ENCODE assay signal across 1 cellular context in the genomic region with DNA sequence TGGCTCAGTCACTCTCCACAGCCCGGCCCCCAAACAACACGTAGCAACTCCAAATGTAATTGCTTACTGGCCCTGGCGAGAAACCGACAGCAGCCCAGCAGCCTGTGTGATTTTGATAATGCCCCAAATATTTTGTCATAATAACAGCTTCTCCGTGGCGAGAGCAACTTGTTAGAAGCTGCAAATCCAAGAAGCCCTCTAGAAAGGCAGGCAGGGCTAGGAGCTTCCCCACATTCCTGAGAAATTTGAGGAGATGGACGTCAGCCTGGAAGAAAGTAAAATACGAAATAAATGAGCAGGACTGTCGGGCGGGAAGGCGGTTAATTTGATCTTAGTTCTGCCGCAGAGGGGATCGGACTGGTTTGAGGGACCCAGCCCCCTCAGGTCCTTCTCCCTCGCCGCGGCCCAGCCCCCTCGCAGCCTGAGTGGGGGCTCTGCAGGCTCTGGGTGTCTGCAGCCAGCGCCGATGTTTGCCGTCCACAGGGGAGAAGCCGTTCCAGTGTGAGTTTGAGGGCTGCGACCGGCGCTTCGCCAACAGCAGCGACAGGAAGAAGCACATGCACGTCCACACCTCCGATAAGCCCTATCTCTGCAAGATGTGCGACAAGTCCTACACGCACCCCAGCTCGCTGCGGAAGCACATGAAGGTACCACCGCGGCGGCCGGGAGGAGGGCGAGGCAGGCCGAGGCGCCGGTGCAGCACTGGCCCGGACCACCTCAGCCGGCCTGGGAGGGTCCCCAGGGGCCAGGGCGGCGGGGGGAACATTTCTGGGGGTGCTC.
TF ChIP-seq lines count a peak whose summit lies in the region.

No MANE protein-coding gene starts in this region.

TF ChIP-seq in WTC11, 78 proteins besides CTCF, POLR2A, EP300 and RAD21 (continued from another document):
- TF ChIP-seq, protein P1, sequence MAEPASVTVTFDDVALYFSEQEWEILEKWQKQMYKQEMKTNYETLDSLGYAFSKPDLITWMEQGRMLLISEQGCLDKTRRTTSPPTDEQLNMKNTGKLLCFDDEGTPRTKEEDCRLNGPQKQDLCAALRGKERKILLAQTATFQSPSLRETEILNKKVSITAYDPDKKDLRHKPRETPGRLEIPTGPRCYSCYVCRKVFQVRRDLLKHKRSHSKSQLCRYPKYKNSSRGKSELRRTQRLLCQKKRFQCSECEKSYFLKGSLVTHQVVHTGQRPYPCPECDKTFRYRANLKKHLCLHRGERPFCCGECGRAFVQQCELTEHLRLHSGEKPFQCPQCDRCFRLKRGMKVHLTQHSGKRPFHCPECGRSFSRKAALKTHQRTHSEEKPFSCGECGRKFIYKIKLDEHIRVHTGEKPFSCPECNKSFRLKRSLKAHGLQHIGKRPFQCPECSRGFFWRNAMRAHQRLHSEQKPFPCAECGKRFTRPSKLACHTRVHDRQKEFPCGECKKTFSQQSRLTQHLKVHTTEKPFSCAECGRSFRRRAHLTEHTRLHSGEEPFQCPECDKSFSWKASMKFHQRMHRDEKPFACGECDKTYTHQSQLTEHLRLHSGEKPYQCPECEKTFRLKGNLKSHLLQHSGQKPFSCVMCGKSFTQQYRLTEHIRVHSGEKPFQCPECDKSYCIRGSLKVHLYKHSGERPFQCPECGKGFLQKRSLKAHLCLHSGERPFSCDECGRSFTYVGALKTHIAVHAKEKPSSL (CRISPR knock-in tag; conservative IDR thresholded peaks at IDR 0.05) = no peak
- TF ChIP-seq, protein P2, sequence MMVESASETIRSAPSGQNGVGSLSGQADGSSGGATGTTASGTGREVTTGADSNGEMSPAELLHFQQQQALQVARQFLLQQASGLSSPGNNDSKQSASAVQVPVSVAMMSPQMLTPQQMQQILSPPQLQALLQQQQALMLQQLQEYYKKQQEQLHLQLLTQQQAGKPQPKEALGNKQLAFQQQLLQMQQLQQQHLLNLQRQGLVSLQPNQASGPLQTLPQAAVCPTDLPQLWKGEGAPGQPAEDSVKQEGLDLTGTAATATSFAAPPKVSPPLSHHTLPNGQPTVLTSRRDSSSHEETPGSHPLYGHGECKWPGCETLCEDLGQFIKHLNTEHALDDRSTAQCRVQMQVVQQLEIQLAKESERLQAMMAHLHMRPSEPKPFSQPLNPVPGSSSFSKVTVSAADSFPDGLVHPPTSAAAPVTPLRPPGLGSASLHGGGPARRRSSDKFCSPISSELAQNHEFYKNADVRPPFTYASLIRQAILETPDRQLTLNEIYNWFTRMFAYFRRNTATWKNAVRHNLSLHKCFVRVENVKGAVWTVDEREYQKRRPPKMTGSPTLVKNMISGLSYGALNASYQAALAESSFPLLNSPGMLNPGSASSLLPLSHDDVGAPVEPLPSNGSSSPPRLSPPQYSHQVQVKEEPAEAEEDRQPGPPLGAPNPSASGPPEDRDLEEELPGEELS (CRISPR knock-in tag; IDR thresholded peaks at IDR 0.05) = 0 out of 2 replicates have a peak, but pooled peaks have one; percentile 22
- TF ChIP-seq, protein P3, sequence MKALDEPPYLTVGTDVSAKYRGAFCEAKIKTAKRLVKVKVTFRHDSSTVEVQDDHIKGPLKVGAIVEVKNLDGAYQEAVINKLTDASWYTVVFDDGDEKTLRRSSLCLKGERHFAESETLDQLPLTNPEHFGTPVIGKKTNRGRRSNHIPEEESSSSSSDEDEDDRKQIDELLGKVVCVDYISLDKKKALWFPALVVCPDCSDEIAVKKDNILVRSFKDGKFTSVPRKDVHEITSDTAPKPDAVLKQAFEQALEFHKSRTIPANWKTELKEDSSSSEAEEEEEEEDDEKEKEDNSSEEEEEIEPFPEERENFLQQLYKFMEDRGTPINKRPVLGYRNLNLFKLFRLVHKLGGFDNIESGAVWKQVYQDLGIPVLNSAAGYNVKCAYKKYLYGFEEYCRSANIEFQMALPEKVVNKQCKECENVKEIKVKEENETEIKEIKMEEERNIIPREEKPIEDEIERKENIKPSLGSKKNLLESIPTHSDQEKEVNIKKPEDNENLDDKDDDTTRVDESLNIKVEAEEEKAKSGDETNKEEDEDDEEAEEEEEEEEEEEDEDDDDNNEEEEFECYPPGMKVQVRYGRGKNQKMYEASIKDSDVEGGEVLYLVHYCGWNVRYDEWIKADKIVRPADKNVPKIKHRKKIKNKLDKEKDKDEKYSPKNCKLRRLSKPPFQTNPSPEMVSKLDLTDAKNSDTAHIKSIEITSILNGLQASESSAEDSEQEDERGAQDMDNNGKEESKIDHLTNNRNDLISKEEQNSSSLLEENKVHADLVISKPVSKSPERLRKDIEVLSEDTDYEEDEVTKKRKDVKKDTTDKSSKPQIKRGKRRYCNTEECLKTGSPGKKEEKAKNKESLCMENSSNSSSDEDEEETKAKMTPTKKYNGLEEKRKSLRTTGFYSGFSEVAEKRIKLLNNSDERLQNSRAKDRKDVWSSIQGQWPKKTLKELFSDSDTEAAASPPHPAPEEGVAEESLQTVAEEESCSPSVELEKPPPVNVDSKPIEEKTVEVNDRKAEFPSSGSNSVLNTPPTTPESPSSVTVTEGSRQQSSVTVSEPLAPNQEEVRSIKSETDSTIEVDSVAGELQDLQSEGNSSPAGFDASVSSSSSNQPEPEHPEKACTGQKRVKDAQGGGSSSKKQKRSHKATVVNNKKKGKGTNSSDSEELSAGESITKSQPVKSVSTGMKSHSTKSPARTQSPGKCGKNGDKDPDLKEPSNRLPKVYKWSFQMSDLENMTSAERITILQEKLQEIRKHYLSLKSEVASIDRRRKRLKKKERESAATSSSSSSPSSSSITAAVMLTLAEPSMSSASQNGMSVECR (CRISPR knock-in tag; IDR thresholded peaks at IDR 0.05; ENCODE audit: borderline replicate concordance) = peak; percentile 49; the same call in 1 of the 2 replicates
- TF ChIP-seq GTF2I (CRISPR knock-in tag; conservative IDR thresholded peaks at IDR 0.05) (no peak), SMAD3 (CRISPR knock-in tag; IDR thresholded peaks at IDR 0.05; ENCODE audit: borderline replicate concordance) (no peak), NFATC4 (CRISPR knock-in tag; IDR thresholded peaks at IDR 0.05) (no peak), JUN (CRISPR knock-in tag; IDR thresholded peaks at IDR 0.05) (no peak), CBFB (CRISPR knock-in tag; IDR thresholded peaks at IDR 0.05; ENCODE audit: low read depth) (no peak), ESRRA (CRISPR knock-in tag; IDR thresholded peaks at IDR 0.05; ENCODE audit: borderline replicate concordance) (no peak), RELA (CRISPR knock-in tag; IDR thresholded peaks at IDR 0.05; ENCODE audit: borderline replicate concordance) (no peak), EMX1 (CRISPR knock-in tag; IDR thresholded peaks at IDR 0.05) (no peak)
- TF ChIP-seq, protein P4, sequence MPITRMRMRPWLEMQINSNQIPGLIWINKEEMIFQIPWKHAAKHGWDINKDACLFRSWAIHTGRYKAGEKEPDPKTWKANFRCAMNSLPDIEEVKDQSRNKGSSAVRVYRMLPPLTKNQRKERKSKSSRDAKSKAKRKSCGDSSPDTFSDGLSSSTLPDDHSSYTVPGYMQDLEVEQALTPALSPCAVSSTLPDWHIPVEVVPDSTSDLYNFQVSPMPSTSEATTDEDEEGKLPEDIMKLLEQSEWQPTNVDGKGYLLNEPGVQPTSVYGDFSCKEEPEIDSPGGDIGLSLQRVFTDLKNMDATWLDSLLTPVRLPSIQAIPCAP (CRISPR knock-in tag; IDR thresholded peaks at IDR 0.05) = 0 out of 2 replicates have a peak, but pooled peaks have one; percentile 42
- TF ChIP-seq, protein P5, sequence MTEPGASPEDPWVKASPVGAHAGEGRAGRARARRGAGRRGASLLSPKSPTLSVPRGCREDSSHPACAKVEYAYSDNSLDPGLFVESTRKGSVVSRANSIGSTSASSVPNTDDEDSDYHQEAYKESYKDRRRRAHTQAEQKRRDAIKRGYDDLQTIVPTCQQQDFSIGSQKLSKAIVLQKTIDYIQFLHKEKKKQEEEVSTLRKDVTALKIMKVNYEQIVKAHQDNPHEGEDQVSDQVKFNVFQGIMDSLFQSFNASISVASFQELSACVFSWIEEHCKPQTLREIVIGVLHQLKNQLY (CRISPR knock-in tag; IDR thresholded peaks at IDR 0.05) = no peak
- TF ChIP-seq, protein P6, sequence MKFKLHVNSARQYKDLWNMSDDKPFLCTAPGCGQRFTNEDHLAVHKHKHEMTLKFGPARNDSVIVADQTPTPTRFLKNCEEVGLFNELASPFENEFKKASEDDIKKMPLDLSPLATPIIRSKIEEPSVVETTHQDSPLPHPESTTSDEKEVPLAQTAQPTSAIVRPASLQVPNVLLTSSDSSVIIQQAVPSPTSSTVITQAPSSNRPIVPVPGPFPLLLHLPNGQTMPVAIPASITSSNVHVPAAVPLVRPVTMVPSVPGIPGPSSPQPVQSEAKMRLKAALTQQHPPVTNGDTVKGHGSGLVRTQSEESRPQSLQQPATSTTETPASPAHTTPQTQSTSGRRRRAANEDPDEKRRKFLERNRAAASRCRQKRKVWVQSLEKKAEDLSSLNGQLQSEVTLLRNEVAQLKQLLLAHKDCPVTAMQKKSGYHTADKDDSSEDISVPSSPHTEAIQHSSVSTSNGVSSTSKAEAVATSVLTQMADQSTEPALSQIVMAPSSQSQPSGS (CRISPR knock-in tag; IDR thresholded peaks at IDR 0.05; ENCODE audit: borderline replicate concordance, low read depth) = no peak
